1 cellular context compared by ENCODE assay signal in genomic region chr6:132734694-132735236, GRCh38.
TF ChIP-seq lines count a peak whose summit lies in the region.

No MANE protein-coding gene starts in this region.

TF ChIP-seq in HepG2, 621 proteins besides CTCF, POLR2A, EP300 and RAD21 (continued from another document and continues in another):
- TF ChIP-seq ZFP91 (CRISPR knock-in tag; IDR thresholded peaks at IDR 0.05; ENCODE audit: borderline replicate concordance) (no peak), GMEB2 (CRISPR knock-in tag; IDR thresholded peaks at IDR 0.05; ENCODE audit: low read depth) (0 out of 2 replicates have a peak, but pooled peaks have one; percentile 24), BRCA1 (CRISPR knock-in tag; IDR thresholded peaks at IDR 0.05) (no peak), ZNF772 (CRISPR knock-in tag; IDR thresholded peaks at IDR 0.05) (peak; percentile 66; the same call in 1 of the 2 replicates), SP4 (CRISPR knock-in tag; IDR thresholded peaks at IDR 0.05) (no peak), HOXA5 (CRISPR knock-in tag; IDR thresholded peaks at IDR 0.05) (peak; percentile 75), MTERF4 (CRISPR knock-in tag; IDR thresholded peaks at IDR 0.05) (no peak), ZBTB42 (CRISPR knock-in tag; IDR thresholded peaks at IDR 0.05) (no peak), CCAR2 (optimal IDR thresholded peaks at IDR 0.05; ENCODE audit: low read depth, low read length) (no peak), ZSCAN5A (CRISPR knock-in tag; IDR thresholded peaks at IDR 0.05; ENCODE audit: borderline replicate concordance) (0 out of 2 replicates have a peak, but pooled peaks have one; percentile 60), KLF6 (CRISPR knock-in tag; IDR thresholded peaks at IDR 0.05) (peak; percentile 96), RELA (CRISPR knock-in tag; IDR thresholded peaks at IDR 0.05) (peak; percentile 75; the same call in 1 of the 2 replicates), MBNL3 (CRISPR knock-in tag; conservative IDR thresholded peaks at IDR 0.05) (peak; percentile 59; the same call in 1 of the 2 replicates), MNT (IDR thresholded peaks at IDR 0.05) (no peak), ZNF484 (CRISPR knock-in tag; IDR thresholded peaks at IDR 0.05; ENCODE audit: borderline replicate concordance, low read depth) (no peak), ZSCAN9 (CRISPR knock-in tag; IDR thresholded peaks at IDR 0.05; ENCODE audit: borderline replicate concordance) (peak; percentile 96), ISX (CRISPR knock-in tag; conservative IDR thresholded peaks at IDR 0.05) (no peak), ZEB1 (IDR thresholded peaks at IDR 0.05; ENCODE audit: insufficient replicate concordance, low read depth) (no peak), MLX (CRISPR knock-in tag; IDR thresholded peaks at IDR 0.05) (peak; percentile 81; the same call in 1 of the 2 replicates), ZNF337 (CRISPR knock-in tag; IDR thresholded peaks at IDR 0.05; ENCODE audit: borderline replicate concordance, low read depth) (no peak), LCORL (IDR thresholded peaks at IDR 0.05) (no peak), LCORL (CRISPR knock-in tag; IDR thresholded peaks at IDR 0.05) (peak; percentile 59), ZNF615 (CRISPR knock-in tag; IDR thresholded peaks at IDR 0.05; ENCODE audit: borderline replicate concordance) (no peak), CHCHD3 (CRISPR knock-in tag; IDR thresholded peaks at IDR 0.05) (no peak), ZSCAN30 (CRISPR knock-in tag; IDR thresholded peaks at IDR 0.05) (no peak), AGO2 (optimal IDR thresholded peaks at IDR 0.05; ENCODE audit: low read depth, low read length) (no peak), SKI (IDR thresholded peaks at IDR 0.05; ENCODE audit: partially characterized antibody) (peak; percentile 63), SMAD1 (CRISPR knock-in tag; IDR thresholded peaks at IDR 0.05; ENCODE audit: borderline replicate concordance, low read depth) (no peak), ZNF619 (CRISPR knock-in tag; IDR thresholded peaks at IDR 0.05) (no peak), IRX3 (CRISPR knock-in tag; IDR thresholded peaks at IDR 0.05; ENCODE audit: borderline replicate concordance, low read depth) (no peak), ZFP90 (CRISPR knock-in tag; IDR thresholded peaks at IDR 0.05; ENCODE audit: borderline replicate concordance) (no peak), SRF (IDR thresholded peaks at IDR 0.05; ENCODE audit: low read depth, low read length) (no peak), IRF9 (CRISPR knock-in tag; IDR thresholded peaks at IDR 0.05; ENCODE audit: borderline replicate concordance) (no peak; the same call in 1 of the 2 replicates), MAFK (conservative IDR thresholded peaks at IDR 0.05 in 1 of 2, IDR thresholded peaks at IDR 0.05 in 1 of 2; ENCODE audit: low read length in 2 of 2) (0 out of 4 replicates have a peak, but pooled peaks of 1 of the 2 experiments have one; percentile 3), ZFP62 (CRISPR knock-in tag; IDR thresholded peaks at IDR 0.05) (no peak), DBP (CRISPR knock-in tag; IDR thresholded peaks at IDR 0.05; ENCODE audit: not compliant biosample characterization) (no peak), ZNF546 (CRISPR knock-in tag; conservative IDR thresholded peaks at IDR 0.05) (no peak), HOXA7 (CRISPR knock-in tag; IDR thresholded peaks at IDR 0.05) (no peak), DR1 (CRISPR knock-in tag; IDR thresholded peaks at IDR 0.05) (no peak), HNF1A (IDR thresholded peaks at IDR 0.05; ENCODE audit: low read depth) (no peak; the same call in 1 of the 2 replicates), HNF1A (CRISPR knock-in tag; IDR thresholded peaks at IDR 0.05; ENCODE audit: borderline replicate concordance) (peak; percentile 19; the same call in 1 of the 2 replicates), E2F5 (CRISPR knock-in tag; conservative IDR thresholded peaks at IDR 0.05) (no peak), TAF15 (IDR thresholded peaks at IDR 0.05; ENCODE audit: low read depth, low read length, poor library complexity, severe bottlenecking) (no peak)
